Comparison of ENCODE assay signal across 1 cellular context in the genomic region with DNA sequence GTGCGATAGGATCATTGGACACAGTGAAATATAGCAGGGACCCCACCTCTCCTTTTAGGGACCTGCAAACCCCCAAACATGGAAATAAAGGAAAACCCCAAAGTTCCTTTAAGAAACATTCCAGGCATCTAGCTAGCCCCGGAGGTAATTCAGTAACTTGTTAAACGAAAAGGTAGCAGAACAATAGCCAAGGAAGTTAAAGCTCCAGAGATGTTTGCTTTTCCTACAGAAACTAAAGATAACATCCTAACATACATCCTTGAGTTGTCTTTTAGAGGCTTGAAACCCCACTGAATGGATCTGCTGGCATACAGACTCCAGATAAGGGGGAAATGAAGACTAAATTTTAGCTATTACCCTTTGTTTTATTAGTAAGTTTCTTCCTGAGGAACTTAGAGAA.
TF ChIP-seq lines count a peak whose summit lies in the region.

No MANE protein-coding gene starts in this region.

TF ChIP-seq in endothelial cell of umbilical vein, 7 proteins besides CTCF, POLR2A, EP300 and RAD21:
- no peak for TF ChIP-seq GATA2 (IDR thresholded peaks at IDR 0.05; ENCODE audit: insufficient read depth, insufficient read length, low read depth, low read length)
- TF ChIP-seq, protein P1, sequence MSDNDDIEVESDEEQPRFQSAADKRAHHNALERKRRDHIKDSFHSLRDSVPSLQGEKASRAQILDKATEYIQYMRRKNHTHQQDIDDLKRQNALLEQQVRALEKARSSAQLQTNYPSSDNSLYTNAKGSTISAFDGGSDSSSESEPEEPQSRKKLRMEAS (IDR thresholded peaks at IDR 0.05; ENCODE audit: insufficient read depth, insufficient read length) = no peak
